29 cellular contexts compared by ENCODE assay signal in genomic region chr21:34222031-34222335, GRCh38.
"Had no signal": no experiment of that assay in that cellular context is flagged by ENCODE, and none has a peak within 500 bp of the region (broad histone marks: within the 10 kb centered on the region; RNA-seq: fewer than 3 reads in every experiment).

No MANE protein-coding gene starts in this region.

- ATAC-seq: activated naive CD4-positive, alpha-beta T cell treated with anti-CD3 and anti-CD28 coated beads, Interleukin-2, amount 50 U/mL, for 72 hours; activated T-cell treated with anti-CD3 and anti-CD28 coated beads, Interleukin-2, amount 50 U/mL, for 4 hours; K562; Panc1; SK-N-SH treated with all-trans-retinoic acid at 6 μM for 48 hours had no signal

- DNase-seq: activated B cell treated with CpG ODN at 0.5 μM for 24 hours; activated CD4-positive, alpha-beta memory T cell treated with anti-CD3 and anti-CD28 coated beads for 36 hours; activated CD4-positive, alpha-beta T cell treated with anti-CD3 and anti-CD28 coated beads for 4 hours; activated CD4-positive, alpha-beta T cell treated with anti-CD3 and anti-CD28 coated beads, Interleukin-2, amount 50 U/mL, for 1 hour; activated CD4-positive, CD25-positive, alpha-beta regulatory T cell treated with anti-CD3 and anti-CD28 coated beads, Interleukin-2, amount 50 U/mL, for 72 hours; activated CD8-positive, alpha-beta memory T cell treated with anti-CD3 and anti-CD28 coated beads, Interleukin-2, amount 50 U/mL, for 4 hours; activated gamma-delta T cell treated with Interleukin-2 at 50 U/mL for 16 hours; activated naive CD4-positive, alpha-beta T cell treated with anti-CD3 and anti-CD28 coated beads for 36 hours; activated T-cell treated with anti-CD3 and anti-CD28 coated beads for 4 hours; activated T-cell treated with anti-CD3 and anti-CD28 coated beads, Interleukin-2, amount 50 U/mL, for 4 hours; anterior cingulate cortex; central memory CD4-positive, alpha-beta T cell; NCI-H1105; NCI-H1417 treated with DMSO at 0.1 percent for 48 hours; NCI-H187 treated with DMSO at 0.1 percent for 48 hours; NCI-H2081; NCI-H2171 treated with DMSO at 0.1 percent for 48 hours; NCI-H226; NCI-H524 treated with DMSO at 0.1 percent for 48 hours; SHP77; SW 1271; T-helper 1 cell; T-helper 2 cell; T-helper 9 cell had no signal

- H3K4me3 ChIP-seq: K562 had no signal

- H3K27ac ChIP-seq: VCaP had no signal
